In the genomic region with DNA sequence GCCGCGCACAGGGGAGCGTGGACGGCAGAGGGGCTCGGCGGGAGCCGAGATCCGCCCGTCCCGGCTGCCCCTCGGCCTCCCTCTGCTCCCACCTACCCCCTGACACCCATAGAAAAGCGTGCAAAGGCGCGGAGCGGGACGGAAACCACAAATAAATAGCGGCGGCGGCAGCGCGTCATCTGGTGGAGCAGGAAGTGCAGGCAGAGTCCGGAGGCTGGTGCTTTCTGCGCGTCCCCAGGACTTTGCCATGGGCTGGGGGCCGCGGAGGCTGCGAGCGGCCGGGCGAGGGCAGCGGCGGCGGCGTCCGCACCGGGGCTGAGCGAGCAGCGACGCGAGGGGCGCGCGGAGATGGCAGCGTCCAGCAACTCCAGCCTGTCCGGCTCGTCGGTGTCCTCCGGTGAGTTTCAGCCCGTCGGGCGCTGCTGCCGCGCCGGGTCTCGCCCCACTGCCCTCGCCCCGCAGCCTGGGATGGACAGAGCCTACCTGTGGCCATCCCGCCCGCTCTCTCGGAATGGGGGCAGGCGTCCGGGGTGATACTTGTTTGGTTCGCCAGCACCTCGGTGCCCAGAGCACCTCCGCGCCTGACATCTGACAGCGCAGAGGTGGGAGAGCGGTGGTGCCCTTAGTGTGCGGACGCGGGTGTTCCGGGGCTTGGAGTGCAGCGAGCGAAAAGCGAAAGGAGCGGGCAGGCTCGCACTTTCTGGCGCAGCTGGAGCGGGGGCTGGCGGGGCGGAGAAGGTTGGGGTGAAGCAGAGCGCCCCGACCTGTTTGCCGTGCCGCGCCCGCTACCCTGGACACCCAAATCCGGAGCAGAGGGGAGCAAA, we compare ENCODE assay signal across 8 cellular contexts. TPM values are rescaled to one million over a fixed set of nuclear protein-coding genes. Genes with fewer than 3 reads are reported as not detected.
DNase-seq lines count a peak whose midpoint lies in the region; ATAC-seq and TF ChIP-seq lines count a peak whose summit lies in the region.

A gene (plus strand): TSS at position 182 of the 824 bp plus-strand sequence.

- H3K9me3 Mint-ChIP-seq in GM23338: no peaks in the 10 kb centered on the region
- no peaks in the 10 kb centered on the region for H3K9me3 Mint-ChIP-seq in activated T-cell treated with anti-CD3 and anti-CD28 coated beads, Interleukin-2, amount 50 U/mL, for 4 hours

- ATAC-seq in GM23338: peak; percentile 63
- ATAC-seq in activated T-cell treated with anti-CD3 and anti-CD28 coated beads, Interleukin-2, amount 50 U/mL, for 4 hours: peak; percentile 72 to 79

- H3K27ac ChIP-seq in GM23338 (ENCODE audit: low read depth) (no peak within 1 kb of the TSS), esophagus squamous epithelium (peak within 1 kb of the TSS; percentile 31 to 80 (median 67)), stomach (peak within 1 kb of the TSS; percentile 72 to 85 (median 84))

- H3K4me3 ChIP-seq in GM23338 (peak within 1 kb of the TSS; percentile 76), esophagus squamous epithelium (peak within 1 kb of the TSS; percentile 63 to 82 (median 66)), stomach (peak within 1 kb of the TSS; percentile 63 to 90 (median 76))

- H3K4me1 ChIP-seq in GM23338 (ENCODE audit: insufficient read depth) (peaks cover 45% of the 10 kb centered on the region), esophagus squamous epithelium (peaks cover 2 to 33% (median 10%) of the 10 kb centered on the region in 3 donors), stomach (peaks cover 7 to 38% (median 32%) of the 10 kb centered on the region in 4 donors)

- H3K27me3 ChIP-seq in GM23338 (ENCODE audit: insufficient read depth) (peaks cover 79% of the 10 kb centered on the region), esophagus squamous epithelium (peaks cover 0 to 59% (median 2%) of the 10 kb centered on the region in 4 donors), stomach (peaks cover 0 to 41% (median 7%) of the 10 kb centered on the region in 3 donors)

- H3K4me1 Mint-ChIP-seq in GM23338: peaks cover 45% of the 10 kb centered on the region
- H3K4me1 Mint-ChIP-seq in activated T-cell treated with anti-CD3 and anti-CD28 coated beads, Interleukin-2, amount 50 U/mL, for 4 hours (ENCODE audit: low read depth): peaks cover 15% of the 10 kb centered on the region

- no peak for TF ChIP-seq EP300 in stomach (IDR thresholded peaks at IDR 0.05)

- TF ChIP-seq CTCF in GM23338 (conservative IDR thresholded peaks at IDR 0.05; ENCODE audit: low read depth in 2 of 2): peak in 1 of 2 experiments; percentile 21; a peak in 2 of 4 replicates
- TF ChIP-seq CTCF in esophagus squamous epithelium (IDR thresholded peaks at IDR 0.05): peak in 1 of 6 experiments; percentile 9
- TF ChIP-seq CTCF in stomach (IDR thresholded peaks at IDR 0.05): peak in 1 of 7 experiments; percentile 3

- peak within 1 kb of the TSS; percentile 88 for H3K4me2 ChIP-seq in GM23338

- 0% methylated on average over 2 to 17 of the region's 88 CpGs for WGBS in esophagus squamous epithelium, 2 donors
- WGBS in stomach, 5 donors: 0 to 1% (median 0%) methylated on average over 18 to 88 of the region's 88 CpGs

- H3K79me2 ChIP-seq in GM23338 (replicated peaks; ENCODE audit: insufficient read depth): no peaks in the 10 kb centered on the region

- TF ChIP-seq POLR2A in esophagus squamous epithelium (IDR thresholded peaks at IDR 0.05) (peak in 2 of 4 donors; percentile 41 to 52), stomach (IDR thresholded peaks at IDR 0.05) (no peak)

- H3K36me3 Mint-ChIP-seq in GM23338 (ENCODE audit: low read depth): no peaks in the 10 kb centered on the region; the same call in 2 of the 3 replicates
- no peaks in the 10 kb centered on the region for H3K36me3 Mint-ChIP-seq in activated T-cell treated with anti-CD3 and anti-CD28 coated beads, Interleukin-2, amount 50 U/mL, for 4 hours (ENCODE audit: insufficient read depth)

- H3F3A ChIP-seq in GM23338 (replicated peaks; ENCODE audit: low read depth): no peaks in the 10 kb centered on the region

- H3K27ac Mint-ChIP-seq in GM23338: no peak within 1 kb of the TSS

- no peaks in the 10 kb centered on the region for H3K9me2 ChIP-seq in GM23338 (ENCODE audit: insufficient read depth)

- peak; percentile 26 for DNase-seq in AG08396 (ENCODE audit: low spot score)
- DNase-seq in GM23338 (ENCODE audit: low spot score): peak; percentile 85
- DNase-seq in NCI-H526 (lab: John Stamatoyannopoulos, UW): peak; percentile 36 to 77
- peak; percentile 41 for DNase-seq in activated T-cell treated with anti-CD3 and anti-CD28 coated beads, Interleukin-2, amount 50 U/mL, for 4 hours
- no peak for DNase-seq in esophagus squamous epithelium (lab: John Stamatoyannopoulos, UW)
- peak; percentile 30 for DNase-seq in myocyte (ENCODE audit: low read depth)
- DNase-seq in stomach: peak; percentile 75
- DNase-seq in SKM-1 (lab: John Stamatoyannopoulos, UW; ENCODE audit: unreplicated experiment): no peak

- peak within 1 kb of the TSS; percentile 74 for H3K4me3 Mint-ChIP-seq in GM23338
- peak within 1 kb of the TSS; percentile 78 for H3K4me3 Mint-ChIP-seq in activated T-cell treated with anti-CD3 and anti-CD28 coated beads, Interleukin-2, amount 50 U/mL, for 4 hours

- H3K36me3 ChIP-seq in GM23338 (ENCODE audit: insufficient read depth) (no peaks in the 10 kb centered on the region), esophagus squamous epithelium (no peaks in the 10 kb centered on the region), stomach (no peaks in the 10 kb centered on the region)

- H3K9me3 ChIP-seq in esophagus squamous epithelium: no peaks in the 10 kb centered on the region
- H3K9me3 ChIP-seq in stomach: no peaks in the 10 kb centered on the region

- H3K27me3 Mint-ChIP-seq in GM23338 (ENCODE audit: insufficient read depth, low read depth, poor library complexity): peaks cover 58% of the 10 kb centered on the region
- peaks cover 41% of the 10 kb centered on the region for H3K27me3 Mint-ChIP-seq in activated T-cell treated with anti-CD3 and anti-CD28 coated beads, Interleukin-2, amount 50 U/mL, for 4 hours (ENCODE audit: low read depth)

- H2AFZ ChIP-seq in GM23338: peak within 1 kb of the TSS; percentile 73

- intact Hi-C loops in esophagus squamous epithelium (cut with DNase I): loop anchor here (10.0 kb wide), 1 partner anchor 220 kb away; no protein-coding TSS in a partner anchor
- intact Hi-C loops in stomach (cut with DNase I; ENCODE audit: low total_unique reads): no loop called here

- no peaks in the 10 kb centered on the region for H4K20me1 ChIP-seq in GM23338 (replicated peaks; ENCODE audit: insufficient read depth)

TF ChIP-seq in GM23338, 12 proteins besides CTCF, POLR2A, EP300 and RAD21:
- TF ChIP-seq EZH2 (IDR thresholded peaks at IDR 0.05; ENCODE audit: low read depth, unreplicated experiment) (peak; percentile 19), POLR2AphosphoS5 (IDR thresholded peaks at IDR 0.05; ENCODE audit: low read depth) (no peak)

RNA-seq across cellular contexts. Expression of the gene that starts here (rescaled TPM):
- total RNA-seq in GM23338 (2014; rRNA removed; shearing (Covaris generic)): 7.5 and 8.8 TPM in 2 replicates
- polyA plus RNA-seq in GM23338 (2016; fragmentation: Nextera tagmentation; extraction: Ambion mirVana) (6.1 and 9.2 TPM in 2 replicates), stomach (1 to 10 TPM; 2.4 to 7.8 (median 5.2) TPM)
- total RNA-seq in activated T-cell treated with anti-CD3 and anti-CD28 coated beads, Interleukin-2, amount 50 U/mL, for 4 hours: 1 to 10 TPM; 1.1 to 1.5 (median 1.4) TPM
- total RNA-seq in esophagus squamous epithelium (1 to 10 TPM in 2 of 4 donors, under 1 TPM in 2; 0.08 to 8.6 (median 1.7) TPM), myocyte (2.8 and 3.2 TPM in 2 replicates), stomach (10 to 100 TPM; 12.5 to 47.8 (median 23.2) TPM)
- 0.61 TPM for polyA plus RNA-seq in myocyte (2012)

Comparison
In these comparisons a context has a peak if more than half of its experiments do, and no peak if none do; other contexts are left out.
1. DNase-seq: peak in AG08396 (single experiment), GM23338 (single experiment), NCI-H526 (2 of 2), activated T-cell treated with anti-CD3 and anti-CD28 coated beads, Interleukin-2, amount 50 U/mL, for 4 hours (single experiment), myocyte (single experiment) and stomach (single experiment); none in esophagus squamous epithelium (single experiment) and SKM-1 (single experiment).
2. Peak in every context shown above with its lines, with median percentiles within 50 percentile points of each other: H3K4me3 ChIP-seq.